10 cellular contexts compared by ENCODE assay signal in genomic region chr3:195153121-195153520, GRCh38.
DNase-seq lines count a peak whose midpoint lies in the region; ATAC-seq and TF ChIP-seq lines count a peak whose summit lies in the region.
"Had no signal": no experiment of that assay in that cellular context is flagged by ENCODE, and none has a peak within 500 bp of the region (broad histone marks: within the 10 kb centered on the region; RNA-seq: fewer than 3 reads in every experiment).

No MANE protein-coding gene starts in this region.

- TF ChIP-seq POLR2A in heart left ventricle (IDR thresholded peaks at IDR 0.05) = no peak
- no peak for TF ChIP-seq POLR2A in uterus (IDR thresholded peaks at IDR 0.05)

- peaks cover 14 to 90% (median 73%) of the 10 kb centered on the region in 12 donors for H3K4me1 ChIP-seq in heart left ventricle
- peaks cover 63% of the 10 kb centered on the region for H3K4me1 ChIP-seq in muscle layer of colon (ENCODE audit: insufficient read depth, low read length)
- peaks cover 13 to 17% of the 10 kb centered on the region in 2 donors for H3K4me1 ChIP-seq in uterus

- WGBS in heart left ventricle, 4 donors = 30 to 50% (median 38%) methylated on average over 7 of the region's 7 CpGs

- ATAC-seq in heart left ventricle = no peak
- no peak for ATAC-seq in Right ventricle myocardium inferior
- ATAC-seq: activated CD4-positive, alpha-beta T cell treated with anti-CD3 and anti-CD28 coated beads for 36 hours had no signal

- intact Hi-C loops in heart left ventricle (cut with DNase I) = loop anchor here in 5 of 10 donors (5.0 to 10.0 kb wide), 5 partner anchors 36 to 466 kb away; partner anchors contain the start of gene FAM43A (in 1 of the 5)
- intact Hi-C loops in Right ventricle myocardium inferior (cut with DNase I) = loop anchor here (2.0 kb wide), 2 partner anchors 26 to 34 kb away; no protein-coding TSS in a partner anchor
- intact Hi-C loops in dorsolateral prefrontal cortex (cut with DNase I) = no loop called here
- intact Hi-C loops in uterus (cut with DNase I; ENCODE audit: low total_unique reads) = no loop called here

- H3K27me3 ChIP-seq in heart left ventricle = no peaks in the 10 kb centered on the region
- H3K27me3 ChIP-seq in dorsolateral prefrontal cortex = no peaks in the 10 kb centered on the region
- no peaks in the 10 kb centered on the region for H3K27me3 ChIP-seq in muscle layer of colon (ENCODE audit: control insufficient read depth in 1 of 2, insufficient read depth in 2 of 2, low read length in 2 of 2)
- H3K27me3 ChIP-seq in uterus = no peaks in the 10 kb centered on the region

- H3K4me3 ChIP-seq in heart left ventricle = no peak overlapping the region
- peak overlapping the region in 1 of 59 donors; percentile 14 for H3K4me3 ChIP-seq in dorsolateral prefrontal cortex
- no peak overlapping the region for H3K4me3 ChIP-seq in muscle layer of colon (ENCODE audit: low read depth in 1 of 2, low read length in 2 of 2)
- H3K4me3 ChIP-seq in uterus = no peak overlapping the region

- H3K36me3 ChIP-seq in heart left ventricle (no peaks in the 10 kb centered on the region), muscle layer of colon (ENCODE audit: insufficient read depth, low read length) (no peaks in the 10 kb centered on the region), uterus (no peaks in the 10 kb centered on the region)

- DNase-seq in heart left ventricle (peak in 4 of 5 donors; percentile 38 to 70 (median 48)), Right ventricle myocardium inferior (ENCODE audit: missing footprints) (no peak), dorsolateral prefrontal cortex (no peak), uterus (no peak), NCI-H1105 treated with DMSO at 0.1 percent for 48 hours (lab: John Stamatoyannopoulos, UW) (no peak), kidney tubule cell (ENCODE audit: low spot score) (no peak)
- DNase-seq in activated CD4-positive, alpha-beta T cell treated with anti-CD3 and anti-CD28 coated beads, Interleukin-2, amount 50 U/mL, for 1 hour = no peak
- DNase-seq: activated CD4-positive, alpha-beta T cell treated with anti-CD3 and anti-CD28 coated beads for 36 hours had no signal

- H3K27ac ChIP-seq in heart left ventricle (peak overlapping the region; percentile 41 to 92 (median 85)), dorsolateral prefrontal cortex (peak overlapping the region in 47 of 59 donors; percentile 16 to 86 (median 69)), muscle layer of colon (ENCODE audit: low read depth, low read length) (peak overlapping the region; percentile 86), uterus (peak overlapping the region; percentile 82 to 95)
- H3K27ac ChIP-seq: HL-60 had no signal

- TF ChIP-seq CTCF in heart left ventricle (IDR thresholded peaks at IDR 0.05) (no peak), dorsolateral prefrontal cortex (IDR thresholded peaks at IDR 0.05 in 54 of 56, conservative IDR thresholded peaks at IDR 0.05 in 2 of 56; ENCODE audit: low read depth in 1 of 56, partially characterized antibody in 56 of 56) (no peak), uterus (IDR thresholded peaks at IDR 0.05) (no peak)

- H3K9ac ChIP-seq in muscle layer of colon (ENCODE audit: low read length) = peak overlapping the region; percentile 51

- H3K9me3 ChIP-seq in heart left ventricle (no peaks in the 10 kb centered on the region), muscle layer of colon (ENCODE audit: low read length) (no peaks in the 10 kb centered on the region), uterus (no peaks in the 10 kb centered on the region)

Comparison
In these comparisons a context has a peak if more than half of its experiments do, and no peak if none do; other contexts are left out.
1. DNase-seq: peak in heart left ventricle (4 of 5); none in Right ventricle myocardium inferior (single experiment), dorsolateral prefrontal cortex (0 of 10), uterus (0 of 2), NCI-H1105 treated with DMSO at 0.1 percent for 48 hours (single experiment), kidney tubule cell (single experiment) and activated CD4-positive, alpha-beta T cell treated with anti-CD3 and anti-CD28 coated beads, Interleukin-2, amount 50 U/mL, for 1 hour (single experiment).
2. Peak in every context shown above with its lines, with median percentiles within 50 percentile points of each other: H3K27ac ChIP-seq.